1 cellular context compared by ENCODE assay signal in genomic region chr17:40073454-40074174, GRCh38.
TF ChIP-seq lines count a peak whose summit lies in the region.

No MANE protein-coding gene starts in this region.

TF ChIP-seq in SK-N-SH, 30 proteins besides CTCF, POLR2A, EP300 and RAD21 (continued from another document):
- TF ChIP-seq PBX3 (IDR thresholded peaks at IDR 0.05) = no peak
- no peak for TF ChIP-seq RFX5 (IDR thresholded peaks at IDR 0.05; ENCODE audit: low read length)
- TF ChIP-seq RXRA (IDR thresholded peaks at IDR 0.05; ENCODE audit: borderline replicate concordance, low read depth) = no peak
- no peak for TF ChIP-seq YY1 (IDR thresholded peaks at IDR 0.05; ENCODE audit: low read depth)
- no peak for TF ChIP-seq RCOR1 (IDR thresholded peaks at IDR 0.05; ENCODE audit: low read length)
- no peak for TF ChIP-seq NRF1 (IDR thresholded peaks at IDR 0.05; ENCODE audit: low read depth, low read length)
- no peak for TF ChIP-seq TAF1 (IDR thresholded peaks at IDR 0.05; ENCODE audit: borderline replicate concordance, low read depth, low read length)
- no peak for TF ChIP-seq JUND (IDR thresholded peaks at IDR 0.05)
- TF ChIP-seq FOXJ3 (CRISPR knock-in tag; IDR thresholded peaks at IDR 0.05) = no peak
- no peak for TF ChIP-seq FOXM1 (IDR thresholded peaks at IDR 0.05; ENCODE audit: low read depth)
- no peak for TF ChIP-seq FOSL2 (IDR thresholded peaks at IDR 0.05; ENCODE audit: borderline replicate concordance, low read depth)
- TF ChIP-seq MEF2A (IDR thresholded peaks at IDR 0.05; ENCODE audit: borderline replicate concordance, low read depth) = no peak
TF ChIP-seq in SK-N-SH: peak in this region for 0.
